In genomic region chr17:48492401-48493298, GRCh38 we compare ENCODE assay signal across 8 cellular contexts. TPM values are rescaled to one million over a fixed set of nuclear protein-coding genes. Genes with fewer than 3 reads are reported as not detected.
DNase-seq lines count a peak whose midpoint lies in the region; ATAC-seq and TF ChIP-seq lines count a peak whose summit lies in the region.

No MANE protein-coding gene starts in this region.

- peak overlapping the region; percentile 50 for H3K4me3 ChIP-seq in CD4-positive, CD25-positive, alpha-beta regulatory T cell (ENCODE audit: low read depth, low read length)
- H3K4me3 ChIP-seq in epithelial cell of proximal tubule (ENCODE audit: low read depth, low read length): peak overlapping the region; percentile 54
- peak overlapping the region; percentile 49 for H3K4me3 ChIP-seq in muscle layer of duodenum (ENCODE audit: low read depth in 1 of 2, low read length in 2 of 2)

- POLR2A ChIA-PET in HEK293T (lab: Yijun Ruan, JAX): interaction anchor here (0.6 to 3.0 kb wide), 9 partner anchors 8 to 101 kb away, joined by 3 to 13 read pairs (median 4); partner anchors contain the start of gene HOXB5

- H3K36me3 Mint-ChIP-seq in CD4-positive, CD25-positive, alpha-beta regulatory T cell: no peaks in the 10 kb centered on the region
- no peaks in the 10 kb centered on the region for H3K36me3 Mint-ChIP-seq in stimulated activated memory B cell treated with anti-CD40 and anti-IgM and Interleukin-4, amounts not matched to agents 10 μg/mL and 1 μg/mL and 100 μg/mL, for 72 hours

- H3K27ac ChIP-seq in CD4-positive, CD25-positive, alpha-beta regulatory T cell (ENCODE audit: insufficient read depth, low read length, poor library complexity, severe bottlenecking): no peak overlapping the region
- H3K27ac ChIP-seq in muscle layer of duodenum (ENCODE audit: low read length): no peak overlapping the region

- ATAC-seq in CD4-positive, CD25-positive, alpha-beta regulatory T cell (ENCODE audit: low read depth in 2 of 2): peak; percentile 90 to 93
- ATAC-seq in stimulated activated memory B cell treated with anti-CD40 and anti-IgM and Interleukin-4, amounts not matched to agents 10 μg/mL and 1 μg/mL and 100 μg/mL, for 72 hours: peak; percentile 76

- no peak overlapping the region for H3K27ac Mint-ChIP-seq in CD4-positive, CD25-positive, alpha-beta regulatory T cell
- H3K27ac Mint-ChIP-seq in stimulated activated memory B cell treated with anti-CD40 and anti-IgM and Interleukin-4, amounts not matched to agents 10 μg/mL and 1 μg/mL and 100 μg/mL, for 72 hours: no peak overlapping the region

- H3K4me1 Mint-ChIP-seq in CD4-positive, CD25-positive, alpha-beta regulatory T cell: peaks cover 0 to 13% (median 8%) of the 10 kb centered on the region in 4 donors
- peaks cover 24% of the 10 kb centered on the region for H3K4me1 Mint-ChIP-seq in stimulated activated memory B cell treated with anti-CD40 and anti-IgM and Interleukin-4, amounts not matched to agents 10 μg/mL and 1 μg/mL and 100 μg/mL, for 72 hours

- no peaks in the 10 kb centered on the region for H3K9me3 Mint-ChIP-seq in CD4-positive, CD25-positive, alpha-beta regulatory T cell
- H3K9me3 Mint-ChIP-seq in stimulated activated memory B cell treated with anti-CD40 and anti-IgM and Interleukin-4, amounts not matched to agents 10 μg/mL and 1 μg/mL and 100 μg/mL, for 72 hours: no peaks in the 10 kb centered on the region

- peaks cover 26% of the 10 kb centered on the region for H3K27me3 Mint-ChIP-seq in CD4-positive, CD25-positive, alpha-beta regulatory T cell
- peaks cover 66% of the 10 kb centered on the region for H3K27me3 Mint-ChIP-seq in stimulated activated memory B cell treated with anti-CD40 and anti-IgM and Interleukin-4, amounts not matched to agents 10 μg/mL and 1 μg/mL and 100 μg/mL, for 72 hours

- peak overlapping the region; percentile 43 to 68 (median 56) for H3K4me3 Mint-ChIP-seq in CD4-positive, CD25-positive, alpha-beta regulatory T cell
- H3K4me3 Mint-ChIP-seq in stimulated activated memory B cell treated with anti-CD40 and anti-IgM and Interleukin-4, amounts not matched to agents 10 μg/mL and 1 μg/mL and 100 μg/mL, for 72 hours: peak overlapping the region; percentile 26

- TF ChIP-seq CTCF in epithelial cell of proximal tubule (conservative IDR thresholded peaks at IDR 0.05; ENCODE audit: low read depth, low read length): peak; percentile 82

- no peaks in the 10 kb centered on the region for H3K36me3 ChIP-seq in CD4-positive, CD25-positive, alpha-beta regulatory T cell (ENCODE audit: control insufficient read depth, insufficient read depth, low read length)
- no peaks in the 10 kb centered on the region for H3K36me3 ChIP-seq in muscle layer of duodenum (ENCODE audit: control insufficient read depth in 1 of 2, insufficient read depth in 2 of 2, low read length in 2 of 2)

- H3K27me3 ChIP-seq in CD4-positive, CD25-positive, alpha-beta regulatory T cell (ENCODE audit: control insufficient read depth, insufficient read depth, low read length): no peaks in the 10 kb centered on the region
- H3K27me3 ChIP-seq in muscle layer of duodenum (ENCODE audit: low read depth, low read length): no peaks in the 10 kb centered on the region

- DNase-seq in CD4-positive, CD25-positive, alpha-beta regulatory T cell: peak; percentile 52 to 74 (median 68)
- DNase-seq in HEK293T (ENCODE audit: extremely low spot score) (peak; percentile 90), NCI-H69 (lab: John Stamatoyannopoulos, UW) (peak; percentile 97), epithelial cell of proximal tubule (ENCODE audit: low read depth) (no peak), middle frontal gyrus (ENCODE audit: extremely low spot score, low spot score) (no peak)
- peak; percentile 17 for DNase-seq in activated CD8-positive, alpha-beta memory T cell treated with anti-CD3 and anti-CD28 coated beads, Interleukin-2, amount 50 U/mL, for 1 hour (ENCODE audit: extremely low read depth)

- CTCF ChIA-PET in HEK293T (lab: Yijun Ruan, JAX): interaction anchor here (0.6 to 1.7 kb wide), 15 partner anchors 8 to 290 kb away, joined by 3 to 7 read pairs (median 3); partner anchors contain the start of genes HOXB3 and HOXB7

- H3K4me1 ChIP-seq in CD4-positive, CD25-positive, alpha-beta regulatory T cell (ENCODE audit: control insufficient read depth, insufficient read depth, low read length, poor library complexity, severe bottlenecking): peaks cover 22% of the 10 kb centered on the region
- H3K4me1 ChIP-seq in muscle layer of duodenum (ENCODE audit: control insufficient read depth in 1 of 2, insufficient read depth in 2 of 2, low read length in 2 of 2): peaks cover 4 to 13% of the 10 kb centered on the region in 2 donors

- H3K9me3 ChIP-seq in CD4-positive, CD25-positive, alpha-beta regulatory T cell (ENCODE audit: control insufficient read depth in 2 of 2, low read length in 2 of 2): no peaks in the 10 kb centered on the region
- no peaks in the 10 kb centered on the region for H3K9me3 ChIP-seq in muscle layer of duodenum (ENCODE audit: control insufficient read depth in 1 of 2, low read length in 2 of 2)

TF ChIP-seq in HEK293T, 16 proteins besides CTCF, POLR2A, EP300 and RAD21:
- TF ChIP-seq FOXM1 (IDR thresholded peaks at IDR 0.05; ENCODE audit: borderline replicate concordance): no peak
- peak; percentile 56; the same call in 1 of the 2 replicates for TF ChIP-seq FOXA1 (IDR thresholded peaks at IDR 0.05)
- no peak for TF ChIP-seq TARDBP (IDR thresholded peaks at IDR 0.05)
- TF ChIP-seq L3MBTL2 (conservative IDR thresholded peaks at IDR 0.05): peak; percentile 29; the same call in 1 of the 2 replicates
- peak; percentile 97 for TF ChIP-seq CTBP1 (IDR thresholded peaks at IDR 0.05; ENCODE audit: borderline replicate concordance)
- no peak for TF ChIP-seq HDGF (IDR thresholded peaks at IDR 0.05; ENCODE audit: borderline replicate concordance)
- TF ChIP-seq LEF1 (IDR thresholded peaks at IDR 0.05; ENCODE audit: borderline replicate concordance): peak; percentile 98
- no peak for TF ChIP-seq BHLHE40 (IDR thresholded peaks at IDR 0.05; ENCODE audit: borderline replicate concordance)
- TF ChIP-seq PKNOX1 (IDR thresholded peaks at IDR 0.05): peak; percentile 94
- TF ChIP-seq ELF4 (IDR thresholded peaks at IDR 0.05): no peak
- no peak for TF ChIP-seq FOXK2 (IDR thresholded peaks at IDR 0.05)
- peak; percentile 50; the same call in 1 of the 2 replicates for TF ChIP-seq ARNT (IDR thresholded peaks at IDR 0.05)
- TF ChIP-seq ZNF384 (IDR thresholded peaks at IDR 0.05): no peak
- TF ChIP-seq SUZ12 (IDR thresholded peaks at IDR 0.05): no peak

RNA-seq across cellular contexts. Expression of gene HOXB1, which starts 38.2 kb away (rescaled TPM):
- total RNA-seq in CD4-positive, CD25-positive, alpha-beta regulatory T cell: not detected
- polyA plus RNA-seq in CD4-positive, CD25-positive, alpha-beta regulatory T cell: not detected
- not detected in 2 replicates for total RNA-seq in epithelial cell of proximal tubule

RNA-seq across cellular contexts. Expression of gene HOXB2, which starts 52.3 kb away (rescaled TPM):
- 19.1 TPM for total RNA-seq in CD4-positive, CD25-positive, alpha-beta regulatory T cell
- 10 to 100 TPM; 27.1 to 42.4 (median 32.4) TPM for polyA plus RNA-seq in CD4-positive, CD25-positive, alpha-beta regulatory T cell
- 21.1 and 43.7 TPM in 2 replicates for total RNA-seq in epithelial cell of proximal tubule

Comparison
In these comparisons a context has a peak if more than half of its experiments do, and no peak if none do; other contexts are left out.
1. DNase-seq: peak in CD4-positive, CD25-positive, alpha-beta regulatory T cell (3 of 3), HEK293T (single experiment), NCI-H69 (single experiment) and activated CD8-positive, alpha-beta memory T cell treated with anti-CD3 and anti-CD28 coated beads, Interleukin-2, amount 50 U/mL, for 1 hour (single experiment); none in epithelial cell of proximal tubule (single experiment) and middle frontal gyrus (single experiment).
2. Peak in every context shown above with its lines, with median percentiles within 50 percentile points of each other: H3K4me3 ChIP-seq.